10 cellular contexts compared by ENCODE assay signal in genomic region chr17:9432867-9433495, GRCh38.
DNase-seq lines count a peak whose midpoint lies in the region; ATAC-seq and TF ChIP-seq lines count a peak whose summit lies in the region.
"Had no signal": no experiment of that assay in that cellular context is flagged by ENCODE, and none has a peak within 500 bp of the region (broad histone marks: within the 10 kb centered on the region; RNA-seq: fewer than 3 reads in every experiment).

No MANE protein-coding gene starts in this region.

- no peak overlapping the region for H3K4me3 ChIP-seq in rectal smooth muscle tissue (ENCODE audit: low read length)

- H3K4me1 ChIP-seq in rectal smooth muscle tissue (ENCODE audit: control insufficient read depth, insufficient read depth, low read length) = no peaks in the 10 kb centered on the region

- no peak overlapping the region for H3K27ac Mint-ChIP-seq in CD4-positive, alpha-beta T cell
- peak overlapping the region; percentile 77 for H3K27ac Mint-ChIP-seq in chondrocyte (ENCODE audit: unreplicated experiment)

- H3K9me3 Mint-ChIP-seq in CD4-positive, alpha-beta T cell = no peaks in the 10 kb centered on the region
- H3K9me3 Mint-ChIP-seq in chondrocyte (ENCODE audit: low read depth) = no peaks in the 10 kb centered on the region

- POLR2A ChIA-PET in CD4-positive, alpha-beta T cell (lab: Charles Lee) = interaction anchor here (0.8 kb wide), 1 partner anchor 12 kb away, joined by 3 read pairs; no protein-coding TSS in a partner anchor

- no peaks in the 10 kb centered on the region for H3K9me3 ChIP-seq in CD4-positive, alpha-beta T cell (ENCODE audit: control insufficient read depth, low read length)

- H3K27ac ChIP-seq in CD4-positive, alpha-beta T cell (ENCODE audit: low read depth, low read length) = no peak overlapping the region
- peak overlapping the region; percentile 28 for H3K27ac ChIP-seq in rectal smooth muscle tissue (ENCODE audit: low read depth, low read length)

- H3K4me3 Mint-ChIP-seq in CD4-positive, alpha-beta T cell = peak overlapping the region; percentile 44
- no peak overlapping the region for H3K4me3 Mint-ChIP-seq in chondrocyte (ENCODE audit: unreplicated experiment)

- H3K9ac ChIP-seq in rectal smooth muscle tissue (ENCODE audit: low read length) = no peak overlapping the region

- no peak for DNase-seq in CD4-positive, alpha-beta T cell
- DNase-seq in chondrocyte (ENCODE audit: low spot score) (no peak), DMS53 treated with DMSO at 0.1 percent for 48 hours (lab: John Stamatoyannopoulos, UW; ENCODE audit: unreplicated experiment) (no peak), NCI-H748 (lab: John Stamatoyannopoulos, UW; ENCODE audit: unreplicated experiment) (no peak)
- DNase-seq: NCI-H2171 had no signal

- H3K36me3 Mint-ChIP-seq in CD4-positive, alpha-beta T cell (ENCODE audit: low read depth) = peaks cover 25% of the 10 kb centered on the region
- peaks cover 3% of the 10 kb centered on the region for H3K36me3 Mint-ChIP-seq in chondrocyte (ENCODE audit: low read depth)

- H3K27me3 ChIP-seq in CD4-positive, alpha-beta T cell (ENCODE audit: control insufficient read depth, insufficient read depth, low read length) = no peaks in the 10 kb centered on the region
- no peaks in the 10 kb centered on the region for H3K27me3 ChIP-seq in rectal smooth muscle tissue (ENCODE audit: control insufficient read depth, insufficient read depth, low read length)

- no peaks in the 10 kb centered on the region for H3K36me3 ChIP-seq in rectal smooth muscle tissue (ENCODE audit: control insufficient read depth, insufficient read depth, low read length)

- CTCF ChIA-PET in CD4-positive, alpha-beta T cell (lab: Charles Lee) = no interaction called here

- no peaks in the 10 kb centered on the region for H3K27me3 Mint-ChIP-seq in CD4-positive, alpha-beta T cell
- H3K27me3 Mint-ChIP-seq in chondrocyte (ENCODE audit: low read depth) = no peaks in the 10 kb centered on the region

- H3K4me1 Mint-ChIP-seq in CD4-positive, alpha-beta T cell (ENCODE audit: low read depth) = peaks cover 16% of the 10 kb centered on the region
- H3K4me1 Mint-ChIP-seq in chondrocyte (ENCODE audit: low read depth) = peaks cover 18% of the 10 kb centered on the region

- intact Hi-C loops in CD4-positive, alpha-beta T cell (cut with DNase I, micrococcal nuclease) = no loop called here

- TF ChIP-seq CTCF in CD4-positive, alpha-beta T cell (IDR thresholded peaks at IDR 0.05) = no peak
- no peak for TF ChIP-seq CTCF in chondrocyte (IDR thresholded peaks at IDR 0.05)

- no peak for ATAC-seq in CD4-positive, alpha-beta T cell (ENCODE audit: poor library complexity)
- ATAC-seq in GM21576 (IDR thresholded peaks at IDR 0.05; ENCODE audit: unreplicated experiment) (peak; percentile 30), GM21723 (IDR thresholded peaks at IDR 0.05; ENCODE audit: unreplicated experiment) (no peak), GM18873 (IDR thresholded peaks at IDR 0.05; ENCODE audit: low FRiP score, unreplicated experiment) (no peak)
- ATAC-seq: SK-N-SH treated with all-trans-retinoic acid at 6 μM for 48 hours had no signal
